Comparison of ENCODE assay signal across 1 cellular context in genomic region chr20:32697608-32698007, GRCh38.
TF ChIP-seq lines count a peak whose summit lies in the region.

No MANE protein-coding gene starts in this region.

TF ChIP-seq in K562, 482 proteins besides CTCF, POLR2A, EP300 and RAD21:
- no peak for TF ChIP-seq SRSF3 (IDR thresholded peaks at IDR 0.05; ENCODE audit: insufficient read depth, low read length)
- TF ChIP-seq MEIS2 (IDR thresholded peaks at IDR 0.05; ENCODE audit: partially characterized antibody): no peak
- no peak for TF ChIP-seq CTBP1 (IDR thresholded peaks at IDR 0.05; ENCODE audit: borderline replicate concordance)
- TF ChIP-seq USF2 (CRISPR knock-in tag; IDR thresholded peaks at IDR 0.05): no peak
- TF ChIP-seq ZZZ3 (IDR thresholded peaks at IDR 0.05): no peak
- no peak for TF ChIP-seq SP1 (CRISPR knock-in tag; IDR thresholded peaks at IDR 0.05)
- TF ChIP-seq ATF1 (CRISPR knock-in tag; IDR thresholded peaks at IDR 0.05): no peak
- TF ChIP-seq ATF1 (tag; IDR thresholded peaks at IDR 0.05): no peak
- no peak for TF ChIP-seq ZNF280B (CRISPR knock-in tag; IDR thresholded peaks at IDR 0.05)
- no peak for TF ChIP-seq ZBTB43 (CRISPR knock-in tag; IDR thresholded peaks at IDR 0.05)
- TF ChIP-seq ZBTB2 (IDR thresholded peaks at IDR 0.05): no peak
